28 cellular contexts compared by ENCODE assay signal in the genomic region with DNA sequence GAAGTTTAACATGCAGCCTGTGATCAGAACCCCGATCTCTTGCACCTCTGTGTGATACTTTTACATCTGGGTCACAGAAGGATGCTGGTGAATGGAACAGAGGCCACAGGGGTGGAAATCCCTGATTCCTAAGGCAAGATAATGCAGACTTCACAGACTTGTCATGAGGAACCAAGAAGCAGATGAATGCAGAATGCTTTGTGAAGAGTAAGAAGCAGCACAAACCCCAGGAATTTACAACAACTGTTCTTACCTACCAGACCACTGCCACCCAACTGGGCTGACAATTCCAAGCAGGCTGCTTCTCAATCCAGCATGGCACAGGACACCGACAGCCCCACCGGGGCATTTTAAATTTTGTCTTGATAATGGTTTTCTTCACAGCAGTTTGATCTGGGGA.
"Had no signal": no experiment of that assay in that cellular context is flagged by ENCODE, and none has a peak within 500 bp of the region (broad histone marks: within the 10 kb centered on the region; RNA-seq: fewer than 3 reads in every experiment).

No MANE protein-coding gene starts in this region.

- H3K27ac ChIP-seq: neural progenitor cell, ovary, parathyroid adenoma, psoas muscle, right lobe of liver, sigmoid colon, skin epidermis, spleen, stomach, thoracic aorta, thyroid gland, tibial nerve, upper lobe of left lung, vagina had no signal

- ATAC-seq: natural killer cell; psoas muscle; right cardiac atrium; right lobe of liver; stimulated activated effector memory CD8-positive, alpha-beta T cell treated with anti-CD3 and anti-CD28 coated beads, Interleukin-12 subunit alpha, Interleukin-12 subunit beta, amount 100 ng/mL, for 72 hours had no signal

- H3K4me2 ChIP-seq: neural progenitor cell, smooth muscle cell had no signal

- H3K27me3 ChIP-seq: ovary, right lobe of liver, sigmoid colon, stomach, thyroid gland, tibial nerve, upper lobe of left lung, vagina had no signal

- H2AFZ ChIP-seq: neural progenitor cell, parathyroid adenoma had no signal

- H3K79me2 ChIP-seq: parathyroid adenoma had no signal

- H3K4me3 ChIP-seq: neural progenitor cell, ovary, psoas muscle, right lobe of liver, sigmoid colon, skin epidermis, smooth muscle cell, spleen, stomach, thoracic aorta, thyroid gland, tibial nerve, upper lobe of left lung, vagina had no signal

- DNase-seq: natural killer cell; occipital lobe; ovary; posterior cingulate gyrus; psoas muscle; right cardiac atrium; right lobe of liver; sigmoid colon; spleen; stimulated activated CD4-positive, alpha-beta T cell treated with anti-CD3 and anti-CD28 coated beads, Interleukin-12 subunit alpha, Interleukin-12 subunit beta, amount 100 ng/mL, for 4 hours; stimulated activated CD4-positive, alpha-beta T cell treated with anti-CD3 and anti-CD28 coated beads, Interleukin-2, amount 100 ng/mL, for 24 hours; stimulated activated CD4-positive, alpha-beta T cell treated with anti-CD3 and anti-CD28 coated beads, Interleukin-2, amount 100 ng/mL, for 48 hours; stimulated activated CD4-positive, alpha-beta T cell treated with anti-CD3 and anti-CD28 coated beads, Interleukin-4, amount 100 ng/mL, for 24 hours; stimulated activated naive B cell treated with anti-CD40 and anti-IgM and Interleukin-4, amounts not matched to agents 10 μg/mL and 1 μg/mL and 100 μg/mL, for 72 hours; stimulated activated naive CD4-positive, alpha-beta T cell treated with Interleukin-2 at 50 U/mL for 16 hours; stomach; thyroid gland; trophoblast cell; upper lobe of left lung had no signal

- H3K9me3 ChIP-seq: ovary, psoas muscle, right lobe of liver, sigmoid colon, stomach, thoracic aorta, thyroid gland, tibial nerve, vagina had no signal

- H3K9ac ChIP-seq: neural progenitor cell, parathyroid adenoma had no signal

- FAIRE-seq: urothelium cell line had no signal

- H3K4me1 ChIP-seq: parathyroid adenoma, right lobe of liver, stomach, thyroid gland, upper lobe of left lung had no signal

- H3K36me3 ChIP-seq: neural progenitor cell, ovary, right lobe of liver, sigmoid colon, spleen, stomach, thoracic aorta, thyroid gland, tibial nerve, upper lobe of left lung, vagina had no signal
